ENCODE assay signal across 16 cellular contexts in genomic region chr10:88946200-88946599, GRCh38. TPM values are rescaled to one million over a fixed set of nuclear protein-coding genes. Genes with fewer than 3 reads are reported as not detected.
DNase-seq lines count a peak whose midpoint lies in the region; TF ChIP-seq lines count a peak whose summit lies in the region.
"Had no signal": no experiment of that assay in that cellular context is flagged by ENCODE, and none has a peak within 500 bp of the region (broad histone marks: within the 10 kb centered on the region; RNA-seq: fewer than 3 reads in every experiment).

No MANE protein-coding gene starts in this region.

- intact Hi-C loops in ascending aorta (cut with DNase I): no loop called here
- intact Hi-C loops in sigmoid colon (cut with DNase I): no loop called here
- intact Hi-C loops in uterus (cut with DNase I; ENCODE audit: low total_unique reads): no loop called here
- intact Hi-C loops in Calu3 (cut with micrococcal nuclease; ENCODE audit: unreplicated experiment): no loop called here

- H3K4me1 ChIP-seq in ascending aorta (peaks cover 21 to 41% of the 10 kb centered on the region in 2 donors), sigmoid colon (peaks cover 0 to 81% (median 69%) of the 10 kb centered on the region in 4 donors), uterus (peaks cover 15 to 22% of the 10 kb centered on the region in 2 donors)

- DNase-seq in ascending aorta (ENCODE audit: low spot score in 2 of 2): no peak
- peak; percentile 60 for DNase-seq in islet precursor cell
- no peak for DNase-seq in sigmoid colon
- DNase-seq in uterus: no peak
- no peak for DNase-seq in mesenteric fat pad (ENCODE audit: low spot score)
- no peak for DNase-seq in SKM-1 (lab: John Stamatoyannopoulos, UW; ENCODE audit: unreplicated experiment)
- no peak for DNase-seq in NCI-H2107 (lab: John Stamatoyannopoulos, UW)
- no peak for DNase-seq in Calu3
- DNase-seq: BE2C; CD4-positive, alpha-beta memory T cell; DMS153; DMS79 treated with DMSO at 0.1 percent for 48 hours; GDM1; GOT3; HFFc6 had no signal

- WGBS in sigmoid colon, 2 donors: 93 to 96% methylated on average over 1 of the region's 1 CpG

- no peaks in the 10 kb centered on the region for H3K4me1 Mint-ChIP-seq in Calu3 (ENCODE audit: low read depth, unreplicated experiment)

- H3K36me3 Mint-ChIP-seq in Calu3 (ENCODE audit: insufficient read depth, unreplicated experiment): no peaks in the 10 kb centered on the region

- no peak overlapping the region for H3K4me3 Mint-ChIP-seq in Calu3 (ENCODE audit: low read depth, unreplicated experiment)
- H3K4me3 Mint-ChIP-seq: CD4-positive, alpha-beta memory T cell; HFFc6 had no signal

- H3K27me3 Mint-ChIP-seq in Calu3 (ENCODE audit: unreplicated experiment): no peaks in the 10 kb centered on the region
- H3K27me3 Mint-ChIP-seq: CD4-positive, alpha-beta memory T cell had no signal

- H3K27ac ChIP-seq in ascending aorta: peak overlapping the region in 1 of 2 donors; percentile 37
- peak overlapping the region; percentile 71 to 97 (median 95) for H3K27ac ChIP-seq in sigmoid colon
- H3K27ac ChIP-seq in uterus: peak overlapping the region; percentile 73 to 82
- H3K27ac ChIP-seq: C4-2B had no signal

- H3K4me3 ChIP-seq in ascending aorta (peak overlapping the region; percentile 1 to 84), sigmoid colon (peak overlapping the region in 2 of 4 donors; percentile 6), uterus (peak overlapping the region in 1 of 2 donors; percentile 10)

- TF ChIP-seq POLR2A in sigmoid colon (IDR thresholded peaks at IDR 0.05) (no peak), uterus (IDR thresholded peaks at IDR 0.05) (no peak)

- no peaks in the 10 kb centered on the region for H3K27me3 ChIP-seq in ascending aorta
- no peaks in the 10 kb centered on the region for H3K27me3 ChIP-seq in sigmoid colon
- no peaks in the 10 kb centered on the region for H3K27me3 ChIP-seq in uterus
- H3K27me3 ChIP-seq: BE2C had no signal

- TF ChIP-seq CTCF in ascending aorta (IDR thresholded peaks at IDR 0.05) (no peak), sigmoid colon (IDR thresholded peaks at IDR 0.05) (no peak), uterus (IDR thresholded peaks at IDR 0.05) (no peak), Calu3 (IDR thresholded peaks at IDR 0.05; ENCODE audit: unreplicated experiment) (no peak)

- no TSS peak for BruUV-seq in Calu3 (replicated peaks; lab: Mats Ljungman, UMichigan)

- peaks cover 78 to 99% of the 10 kb centered on the region in 2 donors for H3K36me3 ChIP-seq in ascending aorta
- H3K36me3 ChIP-seq in sigmoid colon: peaks cover 33 to 75% (median 48%) of the 10 kb centered on the region in 4 donors
- no peaks in the 10 kb centered on the region for H3K36me3 ChIP-seq in uterus
- H3K36me3 ChIP-seq: BE2C had no signal

- H3K9me3 ChIP-seq in ascending aorta (no peaks in the 10 kb centered on the region), sigmoid colon (no peaks in the 10 kb centered on the region), uterus (no peaks in the 10 kb centered on the region)
- H3K9me3 ChIP-seq: BE2C had no signal

- CTCF ChIA-PET in Calu3 (lab: Charles Lee): interaction anchor here (0.7 to 0.8 kb wide), 3 partner anchors 26 to 779 kb away, joined by 4 to 6 read pairs (median 4); no protein-coding TSS in a partner anchor

- no peak overlapping the region for H3K27ac Mint-ChIP-seq in Calu3 (ENCODE audit: unreplicated experiment)
- H3K27ac Mint-ChIP-seq: HFFc6 had no signal

- no peak for TF ChIP-seq EP300 in sigmoid colon (IDR thresholded peaks at IDR 0.05)

- no peaks in the 10 kb centered on the region for H3K9me3 Mint-ChIP-seq in Calu3 (ENCODE audit: low read depth, unreplicated experiment)
- H3K9me3 Mint-ChIP-seq: CD4-positive, alpha-beta memory T cell; HFFc6 had no signal

RNA-seq across cellular contexts. Expression of gene ACTA2, which starts 6.4 kb away (rescaled TPM):
- total RNA-seq in ascending aorta: 5,316 TPM
- total RNA-seq in sigmoid colon: 1,000 to 10,000 TPM; 2,072 to 5,444 (median 3,070) TPM
- 100 to 1,000 TPM in 1 of 3 donors, 10 to 100 TPM in 2; 43.7 to 237 (median 78.1) TPM for polyA plus RNA-seq in sigmoid colon
- total RNA-seq in uterus: 1,000 to 10,000 TPM; 2,685 to 5,347 (median 3,837) TPM
- total RNA-seq in mesenteric fat pad: 204 TPM
- total RNA-seq in Calu3 (2022): 1.0 and 1.1 TPM in 2 replicates

RNA-seq across cellular contexts. Expression of gene FAS, which starts 44.4 kb away (rescaled TPM):
- total RNA-seq in ascending aorta (10.5 TPM), sigmoid colon (10 to 100 TPM; 14.3 to 44.6 (median 22.1) TPM), uterus (100 to 1,000 TPM in 1 of 4 donors, 10 to 100 TPM in 3; 14.4 to 133 (median 48.7) TPM), mesenteric fat pad (10.4 TPM), Calu3 (2022) (3.1 and 5.5 TPM in 2 replicates)
- 10 to 100 TPM in 2 of 3 donors, 1 to 10 TPM in 1; 7.6 to 18.8 (median 11.4) TPM for polyA plus RNA-seq in sigmoid colon

Comparison
In these comparisons a context has a peak if more than half of its experiments do, and no peak if none do; other contexts are left out.
1. RNA of gene ACTA2, which starts 6.4 kb away (total RNA-seq): 5,316 TPM in ascending aorta (single experiment), 2,685 to 5,347 TPM in uterus, 2,072 to 5,444 TPM in sigmoid colon and 204 TPM in mesenteric fat pad (single experiment); 1.0 to 1.1 TPM in Calu3; every median in the first group is over 10 times any median in the second.